ENCODE assay signal across 8 cellular contexts in genomic region chr5:176360894-176361436, GRCh38. TPM values are rescaled to one million over a fixed set of nuclear protein-coding genes. Genes with fewer than 3 reads are reported as not detected.
DNase-seq lines count a peak whose midpoint lies in the region; ATAC-seq and TF ChIP-seq lines count a peak whose summit lies in the region.

No MANE protein-coding gene starts in this region.

- no peaks in the 10 kb centered on the region for H3K9me3 Mint-ChIP-seq in activated CD8-positive, alpha-beta memory T cell treated with anti-CD3 and anti-CD28 coated beads, Interleukin-2, amount 10 ng/mL, durations not matched to agents 7 days and 5 days (ENCODE audit: low read depth)

- CTCF ChIA-PET in activated CD8-positive, alpha-beta memory T cell treated with anti-CD3 and anti-CD28 coated beads, Interleukin-2, amount 10 ng/mL, durations not matched to agents 7 days and 5 days (lab: Charles Lee), result interaction anchor here (1.2 to 1.6 kb wide), 3 partner anchors 28 to 126 kb away, joined by 4 to 6 read pairs (median 5); partner anchors contain the start of genes CLTB, HIGD2A and NOP16

- H3K9ac ChIP-seq in OCI-LY3 (ENCODE audit: low read length), result peak overlapping the region; percentile 97
- H3K9ac ChIP-seq in mucosa of rectum (ENCODE audit: low read depth in 1 of 2, low read length in 2 of 2), result peak overlapping the region; percentile 88 to 90

- no peak for TF ChIP-seq CTCF in OCI-LY3 (IDR thresholded peaks at IDR 0.05; ENCODE audit: low read depth, low read length)

- H4K20me1 ChIP-seq in OCI-LY3 (ENCODE audit: insufficient read depth, low read length), result peaks cover 6% of the 10 kb centered on the region

- H3K9me3 ChIP-seq in OCI-LY3 (ENCODE audit: insufficient read depth, low read length) (no peaks in the 10 kb centered on the region), mucosa of rectum (ENCODE audit: control insufficient read depth in 2 of 2, low read length in 2 of 2) (no peaks in the 10 kb centered on the region)
- H3K9me3 ChIP-seq in effector memory CD4-positive, alpha-beta T cell (ENCODE audit: control insufficient read depth, low read length), result no peaks in the 10 kb centered on the region

- peaks cover 53% of the 10 kb centered on the region for H3K79me2 ChIP-seq in OCI-LY3 (ENCODE audit: low read length)

- peak overlapping the region; percentile 96 for H3K4me3 Mint-ChIP-seq in activated CD8-positive, alpha-beta memory T cell treated with anti-CD3 and anti-CD28 coated beads, Interleukin-2, amount 10 ng/mL, durations not matched to agents 7 days and 5 days

- H3K27ac Mint-ChIP-seq in activated CD8-positive, alpha-beta memory T cell treated with anti-CD3 and anti-CD28 coated beads, Interleukin-2, amount 10 ng/mL, durations not matched to agents 7 days and 5 days, result peak overlapping the region; percentile 98

- H3K27me3 Mint-ChIP-seq in activated CD8-positive, alpha-beta memory T cell treated with anti-CD3 and anti-CD28 coated beads, Interleukin-2, amount 10 ng/mL, durations not matched to agents 7 days and 5 days, result no peaks in the 10 kb centered on the region

- DNase-seq in activated CD8-positive, alpha-beta memory T cell treated with anti-CD3 and anti-CD28 coated beads, Interleukin-2, amount 10 ng/mL, durations not matched to agents 7 days and 5 days, result no peak
- no peak for DNase-seq in activated CD8-positive, alpha-beta memory T cell treated with anti-CD3 and anti-CD28 coated beads for 24 hours
- no peak for DNase-seq in effector memory CD4-positive, alpha-beta T cell
- no peak for DNase-seq in NCI-H2029 (lab: John Stamatoyannopoulos, UW)
- DNase-seq in effector CD8-positive, alpha-beta T cell (lab: John Stamatoyannopoulos, UW), result no peak

- H3K4me1 ChIP-seq in OCI-LY3 (ENCODE audit: low read length) (peaks cover 18% of the 10 kb centered on the region), mucosa of rectum (ENCODE audit: control insufficient read depth in 2 of 2, insufficient read depth in 2 of 2, low read length in 2 of 2) (peaks cover 8 to 14% of the 10 kb centered on the region in 2 donors)
- peaks cover 7% of the 10 kb centered on the region for H3K4me1 ChIP-seq in effector memory CD4-positive, alpha-beta T cell (ENCODE audit: control insufficient read depth, insufficient read depth, low read length, poor library complexity, severe bottlenecking)

- H2AFZ ChIP-seq in OCI-LY3 (ENCODE audit: low read depth, low read length), result peak overlapping the region; percentile 51; the same call in 1 of the 2 replicates

- peaks cover 24% of the 10 kb centered on the region for H3K36me3 Mint-ChIP-seq in activated CD8-positive, alpha-beta memory T cell treated with anti-CD3 and anti-CD28 coated beads, Interleukin-2, amount 10 ng/mL, durations not matched to agents 7 days and 5 days

- peaks cover 26% of the 10 kb centered on the region for H3K36me3 ChIP-seq in OCI-LY3 (replicated peaks; ENCODE audit: low read depth, low read length)
- peaks cover 20% of the 10 kb centered on the region for H3K36me3 ChIP-seq in effector memory CD4-positive, alpha-beta T cell (ENCODE audit: control insufficient read depth, insufficient read depth, low read length)
- peaks cover 7 to 14% of the 10 kb centered on the region in 2 donors for H3K36me3 ChIP-seq in mucosa of rectum (ENCODE audit: control insufficient read depth in 2 of 2, insufficient read depth in 2 of 2, low read length in 2 of 2)

- peak overlapping the region; percentile 92 for H3K4me2 ChIP-seq in OCI-LY3 (ENCODE audit: low read length)

- H3K4me3 ChIP-seq in OCI-LY3 (ENCODE audit: low read length), result peak overlapping the region; percentile 98
- peak overlapping the region; percentile 77 for H3K4me3 ChIP-seq in effector memory CD4-positive, alpha-beta T cell (ENCODE audit: insufficient read depth, low read depth, low read length, poor library complexity, severe bottlenecking)
- H3K4me3 ChIP-seq in mucosa of rectum (ENCODE audit: low read length in 2 of 2), result peak overlapping the region; percentile 89 to 97

- peaks cover 33% of the 10 kb centered on the region for H3K4me1 Mint-ChIP-seq in activated CD8-positive, alpha-beta memory T cell treated with anti-CD3 and anti-CD28 coated beads, Interleukin-2, amount 10 ng/mL, durations not matched to agents 7 days and 5 days

- H3K27me3 ChIP-seq in OCI-LY3 (ENCODE audit: low read depth, low read length) (no peaks in the 10 kb centered on the region), mucosa of rectum (ENCODE audit: control insufficient read depth in 2 of 2, insufficient read depth in 2 of 2, low read length in 2 of 2) (no peaks in the 10 kb centered on the region)
- no peaks in the 10 kb centered on the region for H3K27me3 ChIP-seq in effector memory CD4-positive, alpha-beta T cell (replicated peaks; ENCODE audit: control insufficient read depth, insufficient read depth, low read length, poor library complexity, severe bottlenecking)

- H3K27ac ChIP-seq in OCI-LY3 (ENCODE audit: low read length) (peak overlapping the region; percentile 90), mucosa of rectum (ENCODE audit: low read depth in 2 of 2, low read length in 2 of 2) (peak overlapping the region; percentile 61 to 76)
- H3K27ac ChIP-seq in effector memory CD4-positive, alpha-beta T cell (ENCODE audit: insufficient read depth, low read length, poor library complexity, severe bottlenecking), result peak overlapping the region; percentile 74

- ATAC-seq in activated CD8-positive, alpha-beta memory T cell treated with anti-CD3 and anti-CD28 coated beads, Interleukin-2, amount 10 ng/mL, durations not matched to agents 7 days and 5 days, result peak; percentile 4
- no peak for ATAC-seq in HG02610 (IDR thresholded peaks at IDR 0.05; ENCODE audit: unreplicated experiment)

RNA-seq across cellular contexts. Expression of gene KIAA1191, which starts 0.6 kb away (rescaled TPM):
- 10 to 100 TPM; 50.0 to 53.1 TPM for total RNA-seq in activated CD8-positive, alpha-beta memory T cell treated with anti-CD3 and anti-CD28 coated beads, Interleukin-2, amount 10 ng/mL, durations not matched to agents 7 days and 5 days

RNA-seq across cellular contexts. Expression of gene ARL10, which starts 4.3 kb away (rescaled TPM):
- total RNA-seq in activated CD8-positive, alpha-beta memory T cell treated with anti-CD3 and anti-CD28 coated beads, Interleukin-2, amount 10 ng/mL, durations not matched to agents 7 days and 5 days, result 1 to 10 TPM; 6.3 to 9.0 TPM

RNA-seq across cellular contexts. Expression of gene NOP16, which starts 27.4 kb away (rescaled TPM):
- total RNA-seq in activated CD8-positive, alpha-beta memory T cell treated with anti-CD3 and anti-CD28 coated beads, Interleukin-2, amount 10 ng/mL, durations not matched to agents 7 days and 5 days, result 10 to 100 TPM; 44.8 to 68.3 TPM

RNA-seq across cellular contexts. Expression of gene HIGD2A, which starts 27.6 kb away (rescaled TPM):
- 10 to 100 TPM; 86.0 to 87.7 TPM for total RNA-seq in activated CD8-positive, alpha-beta memory T cell treated with anti-CD3 and anti-CD28 coated beads, Interleukin-2, amount 10 ng/mL, durations not matched to agents 7 days and 5 days

RNA-seq across cellular contexts. Expression of gene CLTB, which starts 55.4 kb away (rescaled TPM):
- 10 to 100 TPM; 56.7 to 61.8 TPM for total RNA-seq in activated CD8-positive, alpha-beta memory T cell treated with anti-CD3 and anti-CD28 coated beads, Interleukin-2, amount 10 ng/mL, durations not matched to agents 7 days and 5 days
